ENCODE assay signal across 8 cellular contexts in the genomic region with DNA sequence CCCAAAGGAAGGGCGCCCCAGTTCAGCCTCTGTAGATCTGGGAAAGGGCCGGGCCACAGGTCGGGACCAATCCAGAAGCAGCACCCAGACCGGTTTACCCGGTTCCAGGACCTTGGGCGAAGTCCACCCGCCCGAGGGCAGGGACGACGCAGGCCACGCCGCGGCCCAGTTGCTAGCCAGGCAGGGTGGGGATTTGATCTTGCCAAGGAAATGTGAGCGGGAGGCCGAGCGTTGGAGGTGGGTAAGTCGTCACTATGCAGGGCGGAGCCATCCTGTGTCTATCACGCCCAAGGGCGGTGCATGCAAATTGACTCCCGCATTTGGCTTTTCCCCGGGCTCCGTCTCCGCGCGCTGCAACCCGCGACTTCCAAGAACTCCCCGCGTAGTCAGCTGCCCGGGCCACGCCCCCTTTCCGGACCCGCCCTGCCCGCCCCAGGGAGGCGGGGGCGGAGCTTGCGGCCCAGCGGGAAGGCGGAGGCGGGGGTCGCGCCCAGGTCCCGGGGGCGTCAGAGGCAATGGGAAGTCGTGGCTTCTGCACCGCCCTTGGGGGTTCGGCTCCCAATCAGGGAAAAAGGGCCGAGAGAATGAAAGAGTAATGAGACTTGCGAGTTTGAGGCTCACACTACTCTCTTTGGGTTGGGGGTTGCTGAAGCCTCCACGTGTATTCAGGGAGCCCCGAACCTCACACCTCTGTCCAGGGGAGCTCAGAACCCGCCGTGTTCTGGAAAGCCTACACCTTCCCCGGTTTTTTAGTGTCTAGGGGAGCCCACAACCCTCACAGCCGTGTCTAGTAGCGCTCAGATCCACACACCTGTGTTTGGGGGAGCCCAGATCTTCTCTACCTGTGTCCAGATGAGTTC. TPM values are rescaled to one million over a fixed set of nuclear protein-coding genes. Genes with fewer than 3 reads are reported as not detected.
DNase-seq lines count a peak whose midpoint lies in the region; ATAC-seq and TF ChIP-seq lines count a peak whose summit lies in the region.

No MANE protein-coding gene starts in this region.

- DNase-seq in AG09309 (ENCODE audit: low read depth): peak; percentile 91
- peak; percentile 99 for DNase-seq in M059J (ENCODE audit: low read depth)
- DNase-seq in SIG-M5 (lab: John Stamatoyannopoulos, UW): peak; percentile 46
- peak; percentile 73 for DNase-seq in activated gamma-delta T cell treated with Interleukin-2 at 50 U/mL for 16 hours
- peak; percentile 98 to 99 for DNase-seq in foreskin fibroblast
- peak; percentile 97 for DNase-seq in neural progenitor cell (ENCODE audit: low spot score)

- H3K9ac ChIP-seq in neural progenitor cell (no peak overlapping the region), stomach smooth muscle (ENCODE audit: low read length in 2 of 2) (peak overlapping the region; percentile 74 to 81)

- H3K27ac ChIP-seq in neural progenitor cell: peak overlapping the region; percentile 91
- peak overlapping the region; percentile 93 for H3K27ac ChIP-seq in stomach smooth muscle (ENCODE audit: low read length)

- no peaks in the 10 kb centered on the region for H3K36me3 Mint-ChIP-seq in neural progenitor cell

- H4K20me1 ChIP-seq in neural progenitor cell (ENCODE audit: low read depth): no peaks in the 10 kb centered on the region

- peaks cover 46% of the 10 kb centered on the region for H3K4me1 Mint-ChIP-seq in neural progenitor cell

- no peaks in the 10 kb centered on the region for H3K9me3 ChIP-seq in neural progenitor cell (ENCODE audit: low read depth)
- no peaks in the 10 kb centered on the region for H3K9me3 ChIP-seq in stomach smooth muscle (ENCODE audit: control insufficient read depth in 2 of 2, low read length in 2 of 2)

- H3F3A ChIP-seq in neural progenitor cell (ENCODE audit: low read depth): peaks cover 57% of the 10 kb centered on the region

- H3K27me3 ChIP-seq in neural progenitor cell (no peaks in the 10 kb centered on the region), stomach smooth muscle (ENCODE audit: control insufficient read depth in 1 of 2, insufficient read depth in 2 of 2, low read length in 2 of 2) (no peaks in the 10 kb centered on the region)

- TF ChIP-seq CTCF in AG09309 (IDR thresholded peaks at IDR 0.05; ENCODE audit: control insufficient read depth, insufficient read depth, low read depth, low read length, missing control alignments) (no peak), foreskin fibroblast (IDR thresholded peaks at IDR 0.05; ENCODE audit: low read depth, low read length) (no peak), neural progenitor cell (IDR thresholded peaks at IDR 0.05) (no peak)

- peak overlapping the region; percentile 83 for H3K4me3 Mint-ChIP-seq in neural progenitor cell

- H3K9me3 Mint-ChIP-seq in neural progenitor cell: no peaks in the 10 kb centered on the region

- no peaks in the 10 kb centered on the region for H3K36me3 ChIP-seq in neural progenitor cell
- no peaks in the 10 kb centered on the region for H3K36me3 ChIP-seq in stomach smooth muscle (ENCODE audit: control insufficient read depth in 2 of 2, insufficient read depth in 2 of 2, low read length in 2 of 2)

- H3K27ac Mint-ChIP-seq in neural progenitor cell: peak overlapping the region; percentile 94

- H3K79me2 ChIP-seq in neural progenitor cell (ENCODE audit: low read depth): no peaks in the 10 kb centered on the region

- H3K27me3 Mint-ChIP-seq in neural progenitor cell (ENCODE audit: insufficient read depth, low read depth): peaks cover 11% of the 10 kb centered on the region

- H2AFZ ChIP-seq in neural progenitor cell (replicated peaks): peak overlapping the region; percentile 91

- ATAC-seq in GM19438 (IDR thresholded peaks at IDR 0.05; ENCODE audit: low read depth, unreplicated experiment): peak; percentile 39

- peak overlapping the region; percentile 72 for H3K4me2 ChIP-seq in neural progenitor cell

- H3K4me3 ChIP-seq in AG09309 (ENCODE audit: control insufficient read depth, low read depth, low read length): peak overlapping the region; percentile 32
- H3K4me3 ChIP-seq in foreskin fibroblast (ENCODE audit: low read depth in 1 of 2, low read length in 2 of 2): peak overlapping the region; percentile 34 to 47
- H3K4me3 ChIP-seq in neural progenitor cell: peak overlapping the region; percentile 47
- peak overlapping the region; percentile 74 to 75 for H3K4me3 ChIP-seq in stomach smooth muscle (ENCODE audit: low read length in 2 of 2)

- H3K4me1 ChIP-seq in neural progenitor cell (peaks cover 24% of the 10 kb centered on the region), stomach smooth muscle (ENCODE audit: control insufficient read depth, insufficient read depth, low read length) (peaks cover 34% of the 10 kb centered on the region)

RNA-seq across cellular contexts. Expression of a gene that starts 12.8 kb away (rescaled TPM):
- 16.6 and 33.0 TPM in 2 replicates for total RNA-seq in M059J (2014; rRNA removed; shearing (Covaris generic))
- total RNA-seq in neural progenitor cell (ENCODE audit: low replicate concordance): 13.7 and 55.4 TPM in 2 replicates

RNA-seq across cellular contexts. Expression of a gene that starts 12.8 kb away (rescaled TPM):
- total RNA-seq in M059J (2014; rRNA removed; shearing (Covaris generic)): 122 and 124 TPM in 2 replicates
- total RNA-seq in neural progenitor cell (ENCODE audit: low replicate concordance): 36.5 and 51.2 TPM in 2 replicates

RNA-seq across cellular contexts. Expression of a gene that starts 44.9 kb away (rescaled TPM):
- 48.1 and 126 TPM in 2 replicates for total RNA-seq in M059J (2014; rRNA removed; shearing (Covaris generic))
- total RNA-seq in neural progenitor cell (ENCODE audit: low replicate concordance): 34.7 and 108 TPM in 2 replicates

RNA-seq across cellular contexts. Expression of a gene that starts 46.4 kb away (rescaled TPM):
- 19.9 and 23.0 TPM in 2 replicates for total RNA-seq in M059J (2014; rRNA removed; shearing (Covaris generic))
- 30.2 and 49.0 TPM in 2 replicates for total RNA-seq in neural progenitor cell (ENCODE audit: low replicate concordance)

Comparison
In these comparisons a context has a peak if more than half of its experiments do, and no peak if none do; other contexts are left out.
1. Peak in every context shown above with its lines: DNase-seq, ATAC-seq, H3K4me3 ChIP-seq and H3K27ac ChIP-seq.
2. DNase-seq: peak in every context shown above with its lines; median percentile 99 in M059J; 98 in foreskin fibroblast; 97 in neural progenitor cell; 91 in AG09309; 73 in activated gamma-delta T cell treated with Interleukin-2 at 50 U/mL for 16 hours; 46 in SIG-M5.